In genomic region chr5:180658774-180659564, GRCh38 we compare ENCODE assay signal across 1 cellular context.
TF ChIP-seq lines count a peak whose summit lies in the region.

No MANE protein-coding gene starts in this region.

TF ChIP-seq in GM23338, 12 proteins besides CTCF, POLR2A, EP300 and RAD21 (continued from another document):
- TF ChIP-seq, protein P1, sequence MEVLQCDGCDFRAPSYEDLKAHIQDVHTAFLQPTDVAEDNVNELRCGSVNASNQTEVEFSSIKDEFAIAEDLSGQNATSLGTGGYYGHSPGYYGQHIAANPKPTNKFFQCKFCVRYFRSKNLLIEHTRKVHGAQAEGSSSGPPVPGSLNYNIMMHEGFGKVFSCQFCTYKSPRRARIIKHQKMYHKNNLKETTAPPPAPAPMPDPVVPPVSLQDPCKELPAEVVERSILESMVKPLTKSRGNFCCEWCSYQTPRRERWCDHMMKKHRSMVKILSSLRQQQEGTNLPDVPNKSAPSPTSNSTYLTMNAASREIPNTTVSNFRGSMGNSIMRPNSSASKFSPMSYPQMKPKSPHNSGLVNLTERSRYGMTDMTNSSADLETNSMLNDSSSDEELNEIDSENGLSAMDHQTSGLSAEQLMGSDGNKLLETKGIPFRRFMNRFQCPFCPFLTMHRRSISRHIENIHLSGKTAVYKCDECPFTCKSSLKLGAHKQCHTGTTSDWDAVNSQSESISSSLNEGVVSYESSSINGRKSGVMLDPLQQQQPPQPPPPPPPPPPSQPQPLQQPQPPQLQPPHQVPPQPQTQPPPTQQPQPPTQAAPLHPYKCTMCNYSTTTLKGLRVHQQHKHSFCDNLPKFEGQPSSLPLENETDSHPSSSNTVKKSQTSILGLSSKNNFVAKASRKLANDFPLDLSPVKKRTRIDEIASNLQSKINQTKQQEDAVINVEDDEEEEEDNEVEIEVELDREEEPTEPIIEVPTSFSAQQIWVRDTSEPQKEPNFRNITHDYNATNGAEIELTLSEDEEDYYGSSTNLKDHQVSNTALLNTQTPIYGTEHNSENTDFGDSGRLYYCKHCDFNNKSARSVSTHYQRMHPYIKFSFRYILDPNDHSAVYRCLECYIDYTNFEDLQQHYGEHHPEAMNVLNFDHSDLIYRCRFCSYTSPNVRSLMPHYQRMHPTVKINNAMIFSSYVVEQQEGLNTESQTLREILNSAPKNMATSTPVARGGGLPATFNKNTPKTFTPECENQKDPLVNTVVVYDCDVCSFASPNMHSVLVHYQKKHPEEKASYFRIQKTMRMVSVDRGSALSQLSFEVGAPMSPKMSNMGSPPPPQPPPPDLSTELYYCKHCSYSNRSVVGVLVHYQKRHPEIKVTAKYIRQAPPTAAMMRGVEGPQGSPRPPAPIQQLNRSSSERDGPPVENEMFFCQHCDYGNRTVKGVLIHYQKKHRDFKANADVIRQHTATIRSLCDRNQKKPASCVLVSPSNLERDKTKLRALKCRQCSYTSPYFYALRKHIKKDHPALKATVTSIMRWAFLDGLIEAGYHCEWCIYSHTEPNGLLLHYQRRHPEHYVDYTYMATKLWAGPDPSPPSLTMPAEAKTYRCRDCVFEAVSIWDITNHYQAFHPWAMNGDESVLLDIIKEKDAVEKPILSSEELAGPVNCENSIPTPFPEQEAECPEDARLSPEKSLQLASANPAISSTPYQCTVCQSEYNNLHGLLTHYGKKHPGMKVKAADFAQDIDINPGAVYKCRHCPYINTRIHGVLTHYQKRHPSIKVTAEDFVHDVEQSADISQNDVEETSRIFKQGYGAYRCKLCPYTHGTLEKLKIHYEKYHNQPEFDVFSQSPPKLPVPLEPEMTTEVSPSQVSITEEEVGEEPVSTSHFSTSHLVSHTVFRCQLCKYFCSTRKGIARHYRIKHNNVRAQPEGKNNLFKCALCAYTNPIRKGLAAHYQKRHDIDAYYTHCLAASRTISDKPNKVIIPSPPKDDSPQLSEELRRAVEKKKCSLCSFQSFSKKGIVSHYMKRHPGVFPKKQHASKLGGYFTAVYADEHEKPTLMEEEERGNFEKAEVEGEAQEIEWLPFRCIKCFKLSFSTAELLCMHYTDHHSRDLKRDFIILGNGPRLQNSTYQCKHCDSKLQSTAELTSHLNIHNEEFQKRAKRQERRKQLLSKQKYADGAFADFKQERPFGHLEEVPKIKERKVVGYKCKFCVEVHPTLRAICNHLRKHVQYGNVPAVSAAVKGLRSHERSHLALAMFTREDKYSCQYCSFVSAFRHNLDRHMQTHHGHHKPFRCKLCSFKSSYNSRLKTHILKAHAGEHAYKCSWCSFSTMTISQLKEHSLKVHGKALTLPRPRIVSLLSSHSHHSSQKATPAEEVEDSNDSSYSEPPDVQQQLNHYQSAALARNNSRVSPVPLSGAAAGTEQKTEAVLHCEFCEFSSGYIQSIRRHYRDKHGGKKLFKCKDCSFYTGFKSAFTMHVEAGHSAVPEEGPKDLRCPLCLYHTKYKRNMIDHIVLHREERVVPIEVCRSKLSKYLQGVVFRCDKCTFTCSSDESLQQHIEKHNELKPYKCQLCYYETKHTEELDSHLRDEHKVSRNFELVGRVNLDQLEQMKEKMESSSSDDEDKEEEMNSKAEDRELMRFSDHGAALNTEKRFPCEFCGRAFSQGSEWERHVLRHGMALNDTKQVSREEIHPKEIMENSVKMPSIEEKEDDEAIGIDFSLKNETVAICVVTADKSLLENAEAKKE (CRISPR knock-in tag; IDR thresholded peaks at IDR 0.05): no peak
- TF ChIP-seq EZH2 (IDR thresholded peaks at IDR 0.05; ENCODE audit: low read depth, unreplicated experiment) (no peak), REST (IDR thresholded peaks at IDR 0.05; ENCODE audit: unreplicated experiment) (no peak), POLR2AphosphoS5 (IDR thresholded peaks at IDR 0.05; ENCODE audit: low read depth) (no peak)
